ENCODE assay signal across 11 cellular contexts in genomic region chr3:52498134-52499054, GRCh38. TPM values are rescaled to one million over a fixed set of nuclear protein-coding genes. Genes with fewer than 3 reads are reported as not detected.
A peak's percentile ranks its signal among the peaks of the same experiment; 100 is the strongest.
DNase-seq lines count a peak whose midpoint lies in the region; ATAC-seq and TF ChIP-seq lines count a peak whose summit lies in the region.
"Had no signal": no experiment of that assay in that cellular context is flagged by ENCODE, and none has a peak within 500 bp of the region (broad histone marks: within the 10 kb centered on the region; RNA-seq: fewer than 3 reads in every experiment).

No MANE protein-coding gene starts in this region.

- peak; percentile 99 for DNase-seq in HL-60 (ENCODE audit: low read depth in 1 of 2, low spot score in 1 of 2)
- DNase-seq in adrenal gland = peak in 5 of 7 donors; percentile 51 to 70 (median 60)
- DNase-seq in right atrium auricular region (ENCODE audit: low spot score) = peak; percentile 75
- DNase-seq in spleen = peak; percentile 86
- no peak for DNase-seq in activated T-cell treated with anti-CD3 and anti-CD28 coated beads, Interleukin-2, amount 50 U/mL, for 72 hours
- DNase-seq in activated naive CD4-positive, alpha-beta T cell treated with anti-CD3 and anti-CD28 coated beads for 36 hours = no peak
- no peak for DNase-seq in NCI-H1092 treated with DMSO at 0.1 percent for 48 hours (lab: John Stamatoyannopoulos, UW)

- H3K27me3 Mint-ChIP-seq in activated T-cell treated with anti-CD3 and anti-CD28 coated beads, Interleukin-2, amount 50 U/mL, for 72 hours (ENCODE audit: low read depth) = no peaks in the 10 kb centered on the region
- no peaks in the 10 kb centered on the region for H3K27me3 Mint-ChIP-seq in activated naive CD4-positive, alpha-beta T cell treated with anti-CD3 and anti-CD28 coated beads for 36 hours (ENCODE audit: low read depth)
- H3K27me3 Mint-ChIP-seq: activated naive CD4-positive, alpha-beta T cell treated with anti-CD3 and anti-CD28 coated beads, Interleukin-2, amount 50 U/mL, for 24 hours had no signal

- no peak overlapping the region for H3K27ac Mint-ChIP-seq in activated T-cell treated with anti-CD3 and anti-CD28 coated beads, Interleukin-2, amount 50 U/mL, for 72 hours
- H3K27ac Mint-ChIP-seq in activated naive CD4-positive, alpha-beta T cell treated with anti-CD3 and anti-CD28 coated beads for 36 hours = no peak overlapping the region
- H3K27ac Mint-ChIP-seq: activated naive CD4-positive, alpha-beta T cell treated with anti-CD3 and anti-CD28 coated beads, Interleukin-2, amount 50 U/mL, for 24 hours had no signal

- TF ChIP-seq POLR2A in adrenal gland (IDR thresholded peaks at IDR 0.05) (no peak), spleen (IDR thresholded peaks at IDR 0.05) (no peak)

- intact Hi-C loops in adrenal gland (cut with DNase I) = no loop called here
- intact Hi-C loops in spleen (cut with DNase I; ENCODE audit: low total_unique reads) = no loop called here
- intact Hi-C loops in activated naive CD4-positive, alpha-beta T cell treated with anti-CD3 and anti-CD28 coated beads for 36 hours (cut with micrococcal nuclease) = no loop called here

- no peak for TF ChIP-seq CTCF in HL-60 (IDR thresholded peaks at IDR 0.05; ENCODE audit: insufficient read depth, low read length)
- no peak for TF ChIP-seq CTCF in adrenal gland (IDR thresholded peaks at IDR 0.05)
- no peak for TF ChIP-seq CTCF in right atrium auricular region (IDR thresholded peaks at IDR 0.05)
- TF ChIP-seq CTCF in spleen (IDR thresholded peaks at IDR 0.05 in 8 of 11, conservative IDR thresholded peaks at IDR 0.05 in 3 of 11) = no peak

- H3K36me3 Mint-ChIP-seq in activated T-cell treated with anti-CD3 and anti-CD28 coated beads, Interleukin-2, amount 50 U/mL, for 72 hours (ENCODE audit: insufficient read depth in 2 of 2) = no peaks in the 10 kb centered on the region
- no peaks in the 10 kb centered on the region for H3K36me3 Mint-ChIP-seq in activated naive CD4-positive, alpha-beta T cell treated with anti-CD3 and anti-CD28 coated beads for 36 hours (ENCODE audit: low read depth)
- H3K36me3 Mint-ChIP-seq: activated naive CD4-positive, alpha-beta T cell treated with anti-CD3 and anti-CD28 coated beads, Interleukin-2, amount 50 U/mL, for 24 hours had no signal

- 68 to 82% (median 73%) methylated on average over 20 to 24 of the region's 24 CpGs for WGBS in adrenal gland, 4 donors
- WGBS in spleen, 5 donors = 15 to 44% (median 25%) methylated on average over 22 to 24 of the region's 24 CpGs

- no peaks in the 10 kb centered on the region for H3K36me3 ChIP-seq in adrenal gland (replicated peaks in 1 of 2)
- H3K36me3 ChIP-seq in right atrium auricular region = no peaks in the 10 kb centered on the region
- H3K36me3 ChIP-seq in spleen = peaks cover 0 to 41% (median 0%) of the 10 kb centered on the region in 6 donors

- ATAC-seq in HG03159 (IDR thresholded peaks at IDR 0.05; ENCODE audit: unreplicated experiment) = no peak
- ATAC-seq in activated T-cell treated with anti-CD3 and anti-CD28 coated beads, Interleukin-2, amount 50 U/mL, for 72 hours (replicated peaks in 1 of 2) = no peak

- CTCF ChIA-PET in activated naive CD4-positive, alpha-beta T cell treated with anti-CD3 and anti-CD28 coated beads for 36 hours (lab: Charles Lee) = no interaction called here

- peak overlapping the region; percentile 83 for H3K27ac ChIP-seq in HL-60 (replicated peaks)
- peak overlapping the region in 3 of 5 donors; percentile 10 to 78 (median 19) for H3K27ac ChIP-seq in adrenal gland
- H3K27ac ChIP-seq in right atrium auricular region = no peak overlapping the region
- H3K27ac ChIP-seq in spleen = peak overlapping the region in 5 of 8 donors; percentile 26 to 88 (median 77)
- H3K27ac ChIP-seq: KMS-11, SK-N-MC had no signal

- peaks cover 11% of the 10 kb centered on the region for H3K4me1 Mint-ChIP-seq in activated T-cell treated with anti-CD3 and anti-CD28 coated beads, Interleukin-2, amount 50 U/mL, for 72 hours (ENCODE audit: low read depth)
- H3K4me1 Mint-ChIP-seq in activated naive CD4-positive, alpha-beta T cell treated with anti-CD3 and anti-CD28 coated beads for 36 hours (ENCODE audit: low read depth) = no peaks in the 10 kb centered on the region
- H3K4me1 Mint-ChIP-seq: activated naive CD4-positive, alpha-beta T cell treated with anti-CD3 and anti-CD28 coated beads, Interleukin-2, amount 50 U/mL, for 24 hours had no signal

- H3K9me3 ChIP-seq in adrenal gland (replicated peaks in 1 of 3) (no peaks in the 10 kb centered on the region), right atrium auricular region (no peaks in the 10 kb centered on the region), spleen (no peaks in the 10 kb centered on the region)

- H3K4me3 ChIP-seq in HL-60 (replicated peaks; ENCODE audit: insufficient read depth, low read length) (no peak overlapping the region), adrenal gland (peak overlapping the region in 1 of 4 donors; percentile 27), right atrium auricular region (no peak overlapping the region), spleen (peak overlapping the region in 6 of 8 donors; percentile 11 to 73 (median 54))
- H3K4me3 ChIP-seq: SK-N-MC had no signal

- H3K27me3 ChIP-seq in HL-60 (ENCODE audit: insufficient read depth, poor library complexity, severe bottlenecking) = no peaks in the 10 kb centered on the region
- H3K27me3 ChIP-seq in adrenal gland = no peaks in the 10 kb centered on the region
- no peaks in the 10 kb centered on the region for H3K27me3 ChIP-seq in right atrium auricular region
- peaks cover 0 to 11% (median 0%) of the 10 kb centered on the region in 7 donors for H3K27me3 ChIP-seq in spleen (replicated peaks in 1 of 7)

- peaks cover 15 to 34% of the 10 kb centered on the region in 2 donors for H3K4me1 ChIP-seq in adrenal gland (replicated peaks in 1 of 2)
- H3K4me1 ChIP-seq in right atrium auricular region = peaks cover 0 to 32% of the 10 kb centered on the region in 2 donors
- H3K4me1 ChIP-seq in spleen = peaks cover 18 to 83% (median 45%) of the 10 kb centered on the region in 6 donors

- no peak overlapping the region for H3K4me3 Mint-ChIP-seq in activated T-cell treated with anti-CD3 and anti-CD28 coated beads, Interleukin-2, amount 50 U/mL, for 72 hours
- no peak overlapping the region for H3K4me3 Mint-ChIP-seq in activated naive CD4-positive, alpha-beta T cell treated with anti-CD3 and anti-CD28 coated beads for 36 hours
- H3K4me3 Mint-ChIP-seq: activated naive CD4-positive, alpha-beta T cell treated with anti-CD3 and anti-CD28 coated beads, Interleukin-2, amount 50 U/mL, for 24 hours had no signal

- H3K9me3 Mint-ChIP-seq in activated T-cell treated with anti-CD3 and anti-CD28 coated beads, Interleukin-2, amount 50 U/mL, for 72 hours = no peaks in the 10 kb centered on the region
- H3K9me3 Mint-ChIP-seq in activated naive CD4-positive, alpha-beta T cell treated with anti-CD3 and anti-CD28 coated beads for 36 hours = no peaks in the 10 kb centered on the region
- H3K9me3 Mint-ChIP-seq: activated naive CD4-positive, alpha-beta T cell treated with anti-CD3 and anti-CD28 coated beads, Interleukin-2, amount 50 U/mL, for 24 hours had no signal

RNA-seq across cellular contexts. Expression of gene STAB1, which starts 3.3 kb away (rescaled TPM):
- total RNA-seq in adrenal gland = 100 to 1,000 TPM; 210 to 650 (median 466) TPM
- polyA plus RNA-seq in adrenal gland = 1,000 to 10,000 TPM in 1 of 3 donors, 100 to 1,000 TPM in 1, 10 to 100 TPM in 1; 33.9 to 1,593 (median 996) TPM
- 10 to 100 TPM; 46.5 to 62.6 TPM for total RNA-seq in right atrium auricular region
- total RNA-seq in spleen = 1,000 to 10,000 TPM in 1 of 7 donors, 100 to 1,000 TPM in 6; 351 to 1,070 (median 406) TPM
- polyA plus RNA-seq in spleen = 1,000 to 10,000 TPM in 2 of 3 donors, 100 to 1,000 TPM in 1; 287 to 1,994 (median 1,275) TPM
- total RNA-seq in activated T-cell treated with anti-CD3 and anti-CD28 coated beads, Interleukin-2, amount 50 U/mL, for 72 hours = under 1 TPM; 0.12 to 0.19 TPM
- under 1 TPM; 0.10 to 0.17 TPM for total RNA-seq in activated naive CD4-positive, alpha-beta T cell treated with anti-CD3 and anti-CD28 coated beads for 36 hours

RNA-seq across cellular contexts. Expression of gene NT5DC2, which starts 35.3 kb away (rescaled TPM):
- 100 to 1,000 TPM in 3 of 8 donors, 10 to 100 TPM in 5; 50.8 to 180 (median 78.7) TPM for total RNA-seq in adrenal gland
- 100 to 1,000 TPM in 2 of 3 donors, 10 to 100 TPM in 1; 91.9 to 384 (median 176) TPM for polyA plus RNA-seq in adrenal gland
- total RNA-seq in right atrium auricular region = 100 to 1,000 TPM in 1 of 2 donors, 10 to 100 TPM in 1; 94.0 to 146 TPM
- total RNA-seq in spleen = 10 to 100 TPM in 6 of 7 donors, 1 to 10 TPM in 1; 9.3 to 26.0 (median 12.0) TPM
- polyA plus RNA-seq in spleen = 10 to 100 TPM in 1 of 3 donors, 1 to 10 TPM in 2; 7.8 to 11.8 (median 7.9) TPM
- total RNA-seq in activated T-cell treated with anti-CD3 and anti-CD28 coated beads, Interleukin-2, amount 50 U/mL, for 72 hours = 10 to 100 TPM; 23.5 to 24.3 TPM
- total RNA-seq in activated naive CD4-positive, alpha-beta T cell treated with anti-CD3 and anti-CD28 coated beads for 36 hours = 10 to 100 TPM; 20.4 to 20.8 TPM

RNA-seq across cellular contexts. Expression of gene UQCC5, which starts 38.0 kb away (rescaled TPM):
- total RNA-seq in adrenal gland (100 to 1,000 TPM in 1 of 8 donors, 10 to 100 TPM in 5, 1 to 10 TPM in 2; 1.1 to 114 (median 67.7) TPM), right atrium auricular region (1 to 10 TPM; 1.2 to 3.1 TPM), spleen (10 to 100 TPM in 3 of 7 donors, 1 to 10 TPM in 4; 2.7 to 12.8 (median 7.6) TPM)
- polyA plus RNA-seq in adrenal gland (100 to 1,000 TPM in 1 of 3 donors, 10 to 100 TPM in 2; 34.9 to 330 (median 99.9) TPM), spleen (10 to 100 TPM; 24.8 to 41.5 (median 26.1) TPM)
- 1 to 10 TPM; 7.4 to 8.9 TPM for total RNA-seq in activated T-cell treated with anti-CD3 and anti-CD28 coated beads, Interleukin-2, amount 50 U/mL, for 72 hours
- 10 to 100 TPM; 12.3 to 13.1 TPM for total RNA-seq in activated naive CD4-positive, alpha-beta T cell treated with anti-CD3 and anti-CD28 coated beads for 36 hours

RNA-seq across cellular contexts. Expression of gene NISCH, which starts 43.0 kb away (rescaled TPM):
- total RNA-seq in adrenal gland = 100 to 1,000 TPM in 5 of 8 donors, 10 to 100 TPM in 3; 69.5 to 145 (median 113) TPM
- polyA plus RNA-seq in adrenal gland = 100 to 1,000 TPM in 1 of 3 donors, 10 to 100 TPM in 2; 39.4 to 186 (median 93.5) TPM
- 10 to 100 TPM; 29.2 to 49.6 TPM for total RNA-seq in right atrium auricular region
- 10 to 100 TPM; 72.5 to 92.7 (median 86.2) TPM for total RNA-seq in spleen
- 10 to 100 TPM; 18.9 to 45.1 (median 41.7) TPM for polyA plus RNA-seq in spleen
- 10 to 100 TPM; 80.2 to 81.7 TPM for total RNA-seq in activated T-cell treated with anti-CD3 and anti-CD28 coated beads, Interleukin-2, amount 50 U/mL, for 72 hours
- total RNA-seq in activated naive CD4-positive, alpha-beta T cell treated with anti-CD3 and anti-CD28 coated beads for 36 hours = 10 to 100 TPM; 50.4 to 52.5 TPM

RNA-seq across cellular contexts. Expression of gene TNNC1, which starts 44.6 kb away (rescaled TPM):
- total RNA-seq in adrenal gland (10 to 100 TPM in 3 of 8 donors, 1 to 10 TPM in 5; 1.1 to 42.0 (median 6.3) TPM), right atrium auricular region (1,000 to 10,000 TPM; 4,697 to 8,249 TPM), spleen (1 to 10 TPM in 6 of 7 donors, under 1 TPM in 1; 0.74 to 2.2 (median 1.6) TPM)
- polyA plus RNA-seq in adrenal gland (10 to 100 TPM in 2 of 3 donors, 1 to 10 TPM in 1; 4.2 to 32.7 (median 26.7) TPM), spleen (1 to 10 TPM; 2.2 to 5.8 (median 4.4) TPM)
- 10 to 100 TPM; 10.8 to 14.4 TPM for total RNA-seq in activated T-cell treated with anti-CD3 and anti-CD28 coated beads, Interleukin-2, amount 50 U/mL, for 72 hours
- total RNA-seq in activated naive CD4-positive, alpha-beta T cell treated with anti-CD3 and anti-CD28 coated beads for 36 hours = 1 to 10 TPM; 7.2 to 7.6 TPM

Comparison
In these comparisons a context has a peak if more than half of its experiments do, and no peak if none do; other contexts are left out.
1. DNase-seq: peak in HL-60 (2 of 2), adrenal gland (5 of 7), right atrium auricular region (single experiment) and spleen (single experiment); none in activated T-cell treated with anti-CD3 and anti-CD28 coated beads, Interleukin-2, amount 50 U/mL, for 72 hours (0 of 2), activated naive CD4-positive, alpha-beta T cell treated with anti-CD3 and anti-CD28 coated beads for 36 hours (single experiment) and NCI-H1092 treated with DMSO at 0.1 percent for 48 hours (single experiment).
2. H3K27ac ChIP-seq: peak in HL-60 (single experiment), adrenal gland (3 of 5) and spleen (5 of 8); none in right atrium auricular region (0 of 2).
3. H3K4me3 ChIP-seq: peak in spleen (6 of 8); none in HL-60 (single experiment) and right atrium auricular region (0 of 2).
4. RNA of gene STAB1, which starts 3.3 kb away (total RNA-seq): 210 to 650 TPM in adrenal gland, 351 to 1,070 TPM in spleen and 46.5 to 62.6 TPM in right atrium auricular region; 0.12 to 0.19 TPM in activated T-cell treated with anti-CD3 and anti-CD28 coated beads, Interleukin-2, amount 50 U/mL, for 72 hours and 0.10 to 0.17 TPM in activated naive CD4-positive, alpha-beta T cell treated with anti-CD3 and anti-CD28 coated beads for 36 hours; every median in the first group is over 10 times any median in the second.